ENCODE assay signal across 8 cellular contexts in genomic region chr2:199911052-199911876, GRCh38. TPM values are rescaled to one million over a fixed set of nuclear protein-coding genes. Genes with fewer than 3 reads are reported as not detected.
DNase-seq lines count a peak whose midpoint lies in the region; ATAC-seq and TF ChIP-seq lines count a peak whose summit lies in the region.

A gene with protein sequence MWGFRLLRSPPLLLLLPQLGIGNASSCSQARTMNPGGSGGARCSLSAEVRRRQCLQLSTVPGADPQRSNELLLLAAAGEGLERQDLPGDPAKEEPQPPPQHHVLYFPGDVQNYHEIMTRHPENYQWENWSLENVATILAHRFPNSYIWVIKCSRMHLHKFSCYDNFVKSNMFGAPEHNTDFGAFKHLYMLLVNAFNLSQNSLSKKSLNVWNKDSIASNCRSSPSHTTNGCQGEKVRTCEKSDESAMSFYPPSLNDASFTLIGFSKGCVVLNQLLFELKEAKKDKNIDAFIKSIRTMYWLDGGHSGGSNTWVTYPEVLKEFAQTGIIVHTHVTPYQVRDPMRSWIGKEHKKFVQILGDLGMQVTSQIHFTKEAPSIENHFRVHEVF (plus strand): TSS chr2:199911293. CDS start chr2:199911439, 146 bp downstream.

- H3K36me3 ChIP-seq in BLaER1 treated with 17β-estradiol and CSF1 and Interleukin-3, amounts not matched to agents 10 nM and 100 nM, result peaks cover 8 to 37% (median 27%) of the 10 kb centered on the region in 11 experiments
- peaks cover 0 to under 1% of the 10 kb centered on the region in 2 donors for H3K36me3 ChIP-seq in left lung

- H3K4me3 ChIP-seq in BLaER1 treated with 17β-estradiol and CSF1 and Interleukin-3, amounts not matched to agents 10 nM and 100 nM, result peak within 1 kb of the TSS; percentile 82 to 95 (median 93)
- H3K4me3 ChIP-seq in left lung, result peak within 1 kb of the TSS; percentile 72

- ATAC-seq in GM19351 (IDR thresholded peaks at IDR 0.05; ENCODE audit: unreplicated experiment) (peak; percentile 85), HG03521 (IDR thresholded peaks at IDR 0.05; ENCODE audit: unreplicated experiment) (peak; percentile 92), left lung (peak; percentile 99)

- intact Hi-C loops in left lung (cut with DNase I), result no loop called here

- H3K4me2 ChIP-seq in BLaER1 treated with 17β-estradiol and CSF1 and Interleukin-3, amounts not matched to agents 10 nM and 100 nM, result peak within 1 kb of the TSS; percentile 78 to 96 (median 93)

- H3K9me3 ChIP-seq in BLaER1 treated with 17β-estradiol and CSF1 and Interleukin-3, amounts not matched to agents 10 nM and 100 nM (replicated peaks in 1 of 11), result peaks cover 7 to 26% (median 18%) of the 10 kb centered on the region in 11 experiments
- no peaks in the 10 kb centered on the region for H3K9me3 ChIP-seq in left lung

- no peak for TF ChIP-seq CTCF in left lung (IDR thresholded peaks at IDR 0.05)

- H4K20me1 ChIP-seq in BLaER1 treated with 17β-estradiol and CSF1 and Interleukin-3, amounts not matched to agents 10 nM and 100 nM, result peaks cover 0 to 35% (median 26%) of the 10 kb centered on the region in 11 experiments; a peak in 16 of 22 replicates

- DNase-seq in NCI-H748 (lab: John Stamatoyannopoulos, UW; ENCODE audit: unreplicated experiment) (peak; percentile 99), dermis blood vessel endothelial cell (peak; percentile 99), left lung (peak; percentile 97 to 98)
- DNase-seq in activated CD4-positive, alpha-beta T cell treated with anti-CD3 and anti-CD28 coated beads, Interleukin-2, amount 50 U/mL, for 24 hours (ENCODE audit: low read depth in 1 of 2, low spot score in 1 of 2), result peak; percentile 84 to 93
- DNase-seq in stimulated activated CD4-positive, alpha-beta T cell treated with anti-CD3 and anti-CD28 coated beads, Interleukin-2, amount 100 ng/mL, for 48 hours, result peak; percentile 88 to 94

- peak within 1 kb of the TSS; percentile 92 to 98 (median 96) for H3K9ac ChIP-seq in BLaER1 treated with 17β-estradiol and CSF1 and Interleukin-3, amounts not matched to agents 10 nM and 100 nM

- peaks cover 17 to 30% (median 27%) of the 10 kb centered on the region in 10 experiments for H3K4me1 ChIP-seq in BLaER1 treated with 17β-estradiol and CSF1 and Interleukin-3, amounts not matched to agents 10 nM and 100 nM
- peaks cover 15 to 32% of the 10 kb centered on the region in 2 donors for H3K4me1 ChIP-seq in left lung

- H3K27ac ChIP-seq in BLaER1 treated with 17β-estradiol and CSF1 and Interleukin-3, amounts not matched to agents 10 nM and 100 nM, result peak within 1 kb of the TSS; percentile 91 to 98 (median 95)
- H3K27ac ChIP-seq in left lung, result peak within 1 kb of the TSS; percentile 90 to 96

- H3K27me3 ChIP-seq in BLaER1 treated with 17β-estradiol and CSF1 and Interleukin-3, amounts not matched to agents 10 nM and 100 nM, result no peaks in the 10 kb centered on the region
- no peaks in the 10 kb centered on the region for H3K27me3 ChIP-seq in left lung

RNA-seq across cellular contexts. Expression of the gene that starts here (rescaled TPM):
- total RNA-seq in dermis blood vessel endothelial cell, result 10.2 and 14.4 TPM in 2 replicates
- total RNA-seq in left lung, result 10 to 100 TPM; 10.2 to 11.6 TPM

Comparison
In these comparisons a context has a peak if more than half of its experiments do, and no peak if none do; other contexts are left out.
1. Peak in every context shown above with its lines: DNase-seq, ATAC-seq, H3K4me3 ChIP-seq and H3K27ac ChIP-seq.